Comparison of ENCODE assay signal across 6 cellular contexts in the genomic region with DNA sequence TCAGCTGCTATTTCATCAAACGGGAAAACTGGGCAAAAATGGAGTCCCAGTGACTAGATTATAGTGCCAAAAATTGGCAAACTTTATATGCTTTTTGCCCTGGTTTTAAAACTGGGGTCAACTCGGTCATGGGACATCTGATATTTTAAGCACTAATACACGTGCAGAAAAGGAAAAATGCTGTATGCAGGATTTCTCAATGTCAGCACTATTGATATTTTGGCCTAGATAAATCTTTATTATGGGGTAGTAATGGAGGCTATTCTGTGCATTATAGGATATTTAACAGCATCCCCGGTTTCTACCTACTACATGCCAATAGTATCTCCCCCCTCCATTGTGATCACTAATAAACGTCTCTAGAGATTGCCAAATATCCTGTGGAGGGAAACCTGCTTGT.
"Had no signal": no experiment of that assay in that cellular context is flagged by ENCODE, and none has a peak within 500 bp of the region (broad histone marks: within the 10 kb centered on the region; RNA-seq: fewer than 3 reads in every experiment).

No MANE protein-coding gene starts in this region.

- FAIRE-seq: HTR-8/SVneo, K562 had no signal

- ATAC-seq: K562 had no signal

- H3K4me2 ChIP-seq: KMS-11 had no signal

- H3K4me3 ChIP-seq: K562 had no signal

- H3K9ac ChIP-seq: KMS-11 had no signal

- H3K27ac ChIP-seq: HL-60, KMS-11 had no signal

- DNase-seq: KBM-7, KG1 had no signal
